In genomic region chr11:103682318-103683184, GRCh38 we compare ENCODE assay signal across 8 cellular contexts.
A peak's percentile ranks its signal among the peaks of the same experiment; 100 is the strongest.
DNase-seq lines count a peak whose midpoint lies in the region; ATAC-seq, FAIRE-seq and TF ChIP-seq lines count a peak whose summit lies in the region.

No MANE protein-coding gene starts in this region.

- H3K4me1 ChIP-seq in ACC112 (ENCODE audit: control insufficient read depth, insufficient read depth, low read length, unreplicated experiment) (peaks cover 8% of the 10 kb centered on the region), breast epithelium (no peaks in the 10 kb centered on the region)

- peak; percentile 75 to 96 (median 84) for TF ChIP-seq CTCF in breast epithelium (IDR thresholded peaks at IDR 0.05)

- peak overlapping the region; percentile 55 for H2AFZ ChIP-seq in ACC112 (ENCODE audit: low read length, unreplicated experiment)

- peak; percentile 94 for ATAC-seq in GM18505 (IDR thresholded peaks at IDR 0.05; ENCODE audit: unreplicated experiment)
- ATAC-seq in HG02884 (IDR thresholded peaks at IDR 0.05; ENCODE audit: unreplicated experiment): peak; percentile 98

- FAIRE-seq in islet of Langerhans (lab: Jason Lieb, UNC): peak; percentile 95

- H3K79me2 ChIP-seq in ACC112 (ENCODE audit: control insufficient read depth, insufficient read depth, low read length, unreplicated experiment): no peaks in the 10 kb centered on the region

- no peaks in the 10 kb centered on the region for H3K36me3 ChIP-seq in ACC112 (ENCODE audit: insufficient read depth, low read length)
- H3K36me3 ChIP-seq in breast epithelium: no peaks in the 10 kb centered on the region

- peak overlapping the region; percentile 7; the same call in 1 of the 2 replicates for H3K4me3 ChIP-seq in ACC112 (ENCODE audit: low read depth, low read length)
- H3K4me3 ChIP-seq in breast epithelium: peak overlapping the region in 1 of 3 donors; percentile 9

- H3K27ac ChIP-seq in ACC112 (ENCODE audit: low read depth, low read length): no peak overlapping the region
- no peak overlapping the region for H3K27ac ChIP-seq in breast epithelium

- TF ChIP-seq POLR2A in GM18505 (IDR thresholded peaks at IDR 0.05; ENCODE audit: borderline replicate concordance, extremely low read depth, insufficient read depth, insufficient read length) (no peak), breast epithelium (IDR thresholded peaks at IDR 0.05) (no peak)

- DNase-seq in NCI-H1694 treated with DMSO at 0.1 percent for 48 hours (lab: John Stamatoyannopoulos, UW): peak; percentile 28
- peak; percentile 8 for DNase-seq in T-helper 9 cell
- DNase-seq in breast epithelium (ENCODE audit: low spot score in 2 of 2): peak in 1 of 2 donors; percentile 32
- DNase-seq in stimulated activated CD4-positive, alpha-beta T cell treated with anti-CD3 and anti-CD28 coated beads, Interleukin-15, amount 100 ng/mL, for 24 hours: peak; percentile 35

- H3K27me3 ChIP-seq in ACC112 (ENCODE audit: insufficient read depth, low read length) (no peaks in the 10 kb centered on the region), breast epithelium (no peaks in the 10 kb centered on the region)

- intact Hi-C loops in breast epithelium (cut with DNase I; ENCODE audit: low total_unique reads): no loop called here

- no peaks in the 10 kb centered on the region for H3K9me3 ChIP-seq in breast epithelium
